9 cellular contexts compared by ENCODE assay signal in the genomic region with DNA sequence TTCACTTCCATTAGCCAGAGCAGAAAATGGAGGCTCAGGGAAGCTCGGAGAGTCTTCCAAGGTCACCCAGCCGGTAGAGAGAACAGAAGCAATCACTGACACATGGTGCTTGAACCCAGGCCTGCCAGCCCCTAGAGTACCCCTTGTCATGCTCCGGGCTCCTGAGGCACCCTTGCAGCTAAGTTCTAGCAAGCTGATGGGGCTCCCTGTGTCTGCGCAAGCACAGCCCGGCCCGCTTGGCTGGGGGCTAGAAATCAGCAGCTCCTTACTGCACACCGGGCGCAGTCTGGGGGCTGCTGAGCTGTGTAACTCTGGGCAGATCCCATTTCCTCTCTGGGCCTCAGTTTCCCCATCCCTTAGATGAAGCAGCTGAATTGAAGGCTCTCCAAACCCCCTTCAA.
"Had no signal": no experiment of that assay in that cellular context is flagged by ENCODE, and none has a peak within 500 bp of the region (broad histone marks: within the 10 kb centered on the region; RNA-seq: fewer than 3 reads in every experiment).

No MANE protein-coding gene starts in this region.

- DNase-seq: GM23248, GOT3, H7, H9, HCEC 1CT, HFFc6 had no signal

- H3K36me3 ChIP-seq: HAP-1 had no signal

- H3K9me3 ChIP-seq: HAP-1 had no signal

- H3K9ac ChIP-seq: GM23248 had no signal

- ATAC-seq: GM23338, HCT116 had no signal

- H2AFZ ChIP-seq: GM23248, GM23338 had no signal

- H3K4me3 ChIP-seq: GM23248, GM23338, HAP-1 had no signal

- H3K4me1 ChIP-seq: HAP-1 had no signal

- H3K4me2 ChIP-seq: GM23338 had no signal

- H3K27ac ChIP-seq: GM23248 had no signal
